In genomic region chr2:73984203-73984921, GRCh38 we compare ENCODE assay signal across 1 cellular context.
TF ChIP-seq lines count a peak whose summit lies in the region.

Gene TET3, plus strand, starts transcription at chr2:73984910. Its CDS starts 1,494 bp downstream, at chr2:73986404.

TF ChIP-seq in HepG2, 621 proteins besides CTCF, POLR2A, EP300 and RAD21 (continued from another document and continues in another):
- TF ChIP-seq ZNF775 (CRISPR knock-in tag; IDR thresholded peaks at IDR 0.05; ENCODE audit: borderline replicate concordance) (no peak), TBX2 (CRISPR knock-in tag; IDR thresholded peaks at IDR 0.05; ENCODE audit: borderline replicate concordance) (0 out of 2 replicates have a peak, but pooled peaks have one; percentile 31), ZNF33A (CRISPR knock-in tag; IDR thresholded peaks at IDR 0.05; ENCODE audit: borderline replicate concordance) (no peak), SETDB1 (CRISPR knock-in tag; IDR thresholded peaks at IDR 0.05; ENCODE audit: borderline replicate concordance) (no peak), CHCHD3 (CRISPR knock-in tag; IDR thresholded peaks at IDR 0.05) (peak; percentile 85), TERF1 (CRISPR knock-in tag; IDR thresholded peaks at IDR 0.05) (peak; percentile 90; the same call in 1 of the 2 replicates), ZNF883 (CRISPR knock-in tag; IDR thresholded peaks at IDR 0.05; ENCODE audit: not compliant biosample characterization) (peak; percentile 18), ZNF724P (CRISPR knock-in tag; IDR thresholded peaks at IDR 0.05; ENCODE audit: borderline replicate concordance) (peak; percentile 71; the same call in 1 of the 2 replicates), ATF3 (CRISPR knock-in tag; IDR thresholded peaks at IDR 0.05) (no peak), ZNF577 (CRISPR knock-in tag; IDR thresholded peaks at IDR 0.05; ENCODE audit: borderline replicate concordance, low read depth) (no peak), ZSCAN5A (CRISPR knock-in tag; IDR thresholded peaks at IDR 0.05; ENCODE audit: borderline replicate concordance) (0 out of 2 replicates have a peak, but pooled peaks have one; percentile 83), KDM2A (CRISPR knock-in tag; IDR thresholded peaks at IDR 0.05; ENCODE audit: borderline replicate concordance, low read depth) (0 out of 2 replicates have a peak, but pooled peaks have one; percentile 7), ZSCAN22 (CRISPR knock-in tag; IDR thresholded peaks at IDR 0.05) (peak; percentile 73; the same call in 1 of the 2 replicates), AKAP8 (CRISPR knock-in tag; IDR thresholded peaks at IDR 0.05) (peak; percentile 81), ZNF121 (CRISPR knock-in tag; IDR thresholded peaks at IDR 0.05) (peak; percentile 55; the same call in 1 of the 2 replicates), PHF20 (CRISPR knock-in tag; IDR thresholded peaks at IDR 0.05) (no peak; the same call in 1 of the 2 replicates), ZEB1 (IDR thresholded peaks at IDR 0.05; ENCODE audit: insufficient replicate concordance, low read depth) (no peak), ZBTB7A (CRISPR knock-in tag; IDR thresholded peaks at IDR 0.05) (0 out of 2 replicates have a peak, but pooled peaks have one; percentile 4), TCF12 (IDR thresholded peaks at IDR 0.05) (no peak), TCF12 (CRISPR knock-in tag; IDR thresholded peaks at IDR 0.05) (0 out of 2 replicates have a peak, but pooled peaks have one; percentile 18), MTA3 (CRISPR knock-in tag; IDR thresholded peaks at IDR 0.05) (no peak), NR2F6 (IDR thresholded peaks at IDR 0.05) (peak; percentile 61; the same call in 1 of the 2 replicates), NR2F6 (CRISPR knock-in tag; IDR thresholded peaks at IDR 0.05) (peak; percentile 67; the same call in 1 of the 2 replicates), PRPF4 (IDR thresholded peaks at IDR 0.05; ENCODE audit: low read depth, low read length, poor library complexity, severe bottlenecking) (no peak), E2F1 (CRISPR knock-in tag; IDR thresholded peaks at IDR 0.05) (no peak), BHLHE40 (IDR thresholded peaks at IDR 0.05; ENCODE audit: low read length) (peak; percentile 93), GPBP1L1 (CRISPR knock-in tag; IDR thresholded peaks at IDR 0.05) (no peak), FOXA1 (IDR thresholded peaks at IDR 0.05) (no peak), FOXA1 (CRISPR knock-in tag; IDR thresholded peaks at IDR 0.05) (no peak), ZNF792 (CRISPR knock-in tag; IDR thresholded peaks at IDR 0.05) (no peak), SIN3B (IDR thresholded peaks at IDR 0.05; ENCODE audit: low read length) (no peak), ZNF20 (CRISPR knock-in tag; IDR thresholded peaks at IDR 0.05) (0 out of 2 replicates have a peak, but pooled peaks have one; percentile 72), EHMT2 (IDR thresholded peaks at IDR 0.05; ENCODE audit: borderline replicate concordance, low read depth, low read length) (no peak), ZNF768 (CRISPR knock-in tag; IDR thresholded peaks at IDR 0.05) (peak; percentile 41; the same call in 1 of the 2 replicates), SOX13 (IDR thresholded peaks at IDR 0.05) (no peak), SOX13 (CRISPR knock-in tag; conservative IDR thresholded peaks at IDR 0.05 in 1 of 2, IDR thresholded peaks at IDR 0.05 in 1 of 2) (0 out of 4 replicates have a peak, but pooled peaks of 1 of the 2 experiments have one; percentile 19), GFI1 (CRISPR knock-in tag; IDR thresholded peaks at IDR 0.05; ENCODE audit: borderline replicate concordance) (peak; percentile 33; the same call in 1 of the 2 replicates), ZNF230 (CRISPR knock-in tag; IDR thresholded peaks at IDR 0.05) (no peak)
- TF ChIP-seq, protein P1, sequence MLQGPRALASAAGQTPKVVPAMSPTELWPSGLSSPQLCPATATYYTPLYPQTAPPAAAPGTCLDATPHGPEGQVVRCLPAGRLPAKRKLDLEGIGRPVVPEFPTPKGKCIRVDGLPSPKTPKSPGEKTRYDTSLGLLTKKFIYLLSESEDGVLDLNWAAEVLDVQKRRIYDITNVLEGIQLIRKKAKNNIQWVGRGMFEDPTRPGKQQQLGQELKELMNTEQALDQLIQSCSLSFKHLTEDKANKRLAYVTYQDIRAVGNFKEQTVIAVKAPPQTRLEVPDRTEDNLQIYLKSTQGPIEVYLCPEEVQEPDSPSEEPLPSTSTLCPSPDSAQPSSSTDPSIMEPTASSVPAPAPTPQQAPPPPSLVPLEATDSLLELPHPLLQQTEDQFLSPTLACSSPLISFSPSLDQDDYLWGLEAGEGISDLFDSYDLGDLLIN (CRISPR knock-in tag; IDR thresholded peaks at IDR 0.05; ENCODE audit: borderline replicate concordance): peak; percentile 66; the same call in 1 of the 2 replicates
- TF ChIP-seq, protein P2, sequence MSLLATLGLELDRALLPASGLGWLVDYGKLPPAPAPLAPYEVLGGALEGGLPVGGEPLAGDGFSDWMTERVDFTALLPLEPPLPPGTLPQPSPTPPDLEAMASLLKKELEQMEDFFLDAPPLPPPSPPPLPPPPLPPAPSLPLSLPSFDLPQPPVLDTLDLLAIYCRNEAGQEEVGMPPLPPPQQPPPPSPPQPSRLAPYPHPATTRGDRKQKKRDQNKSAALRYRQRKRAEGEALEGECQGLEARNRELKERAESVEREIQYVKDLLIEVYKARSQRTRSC (CRISPR knock-in tag; IDR thresholded peaks at IDR 0.05; ENCODE audit: low read depth): no peak; the same call in 1 of the 2 replicates
- TF ChIP-seq, protein P3, sequence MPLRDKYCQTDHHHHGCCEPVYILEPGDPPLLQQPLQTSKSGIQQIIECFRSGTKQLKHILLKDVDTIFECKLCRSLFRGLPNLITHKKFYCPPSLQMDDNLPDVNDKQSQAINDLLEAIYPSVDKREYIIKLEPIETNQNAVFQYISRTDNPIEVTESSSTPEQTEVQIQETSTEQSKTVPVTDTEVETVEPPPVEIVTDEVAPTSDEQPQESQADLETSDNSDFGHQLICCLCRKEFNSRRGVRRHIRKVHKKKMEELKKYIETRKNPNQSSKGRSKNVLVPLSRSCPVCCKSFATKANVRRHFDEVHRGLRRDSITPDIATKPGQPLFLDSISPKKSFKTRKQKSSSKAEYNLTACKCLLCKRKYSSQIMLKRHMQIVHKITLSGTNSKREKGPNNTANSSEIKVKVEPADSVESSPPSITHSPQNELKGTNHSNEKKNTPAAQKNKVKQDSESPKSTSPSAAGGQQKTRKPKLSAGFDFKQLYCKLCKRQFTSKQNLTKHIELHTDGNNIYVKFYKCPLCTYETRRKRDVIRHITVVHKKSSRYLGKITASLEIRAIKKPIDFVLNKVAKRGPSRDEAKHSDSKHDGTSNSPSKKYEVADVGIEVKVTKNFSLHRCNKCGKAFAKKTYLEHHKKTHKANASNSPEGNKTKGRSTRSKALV (CRISPR knock-in tag; IDR thresholded peaks at IDR 0.05): 0 out of 2 replicates have a peak, but pooled peaks have one; percentile 41
- TF ChIP-seq, protein P4, sequence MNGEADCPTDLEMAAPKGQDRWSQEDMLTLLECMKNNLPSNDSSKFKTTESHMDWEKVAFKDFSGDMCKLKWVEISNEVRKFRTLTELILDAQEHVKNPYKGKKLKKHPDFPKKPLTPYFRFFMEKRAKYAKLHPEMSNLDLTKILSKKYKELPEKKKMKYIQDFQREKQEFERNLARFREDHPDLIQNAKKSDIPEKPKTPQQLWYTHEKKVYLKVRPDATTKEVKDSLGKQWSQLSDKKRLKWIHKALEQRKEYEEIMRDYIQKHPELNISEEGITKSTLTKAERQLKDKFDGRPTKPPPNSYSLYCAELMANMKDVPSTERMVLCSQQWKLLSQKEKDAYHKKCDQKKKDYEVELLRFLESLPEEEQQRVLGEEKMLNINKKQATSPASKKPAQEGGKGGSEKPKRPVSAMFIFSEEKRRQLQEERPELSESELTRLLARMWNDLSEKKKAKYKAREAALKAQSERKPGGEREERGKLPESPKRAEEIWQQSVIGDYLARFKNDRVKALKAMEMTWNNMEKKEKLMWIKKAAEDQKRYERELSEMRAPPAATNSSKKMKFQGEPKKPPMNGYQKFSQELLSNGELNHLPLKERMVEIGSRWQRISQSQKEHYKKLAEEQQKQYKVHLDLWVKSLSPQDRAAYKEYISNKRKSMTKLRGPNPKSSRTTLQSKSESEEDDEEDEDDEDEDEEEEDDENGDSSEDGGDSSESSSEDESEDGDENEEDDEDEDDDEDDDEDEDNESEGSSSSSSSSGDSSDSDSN (CRISPR knock-in tag; IDR thresholded peaks at IDR 0.05): peak; percentile 89
- TF ChIP-seq, protein P5, sequence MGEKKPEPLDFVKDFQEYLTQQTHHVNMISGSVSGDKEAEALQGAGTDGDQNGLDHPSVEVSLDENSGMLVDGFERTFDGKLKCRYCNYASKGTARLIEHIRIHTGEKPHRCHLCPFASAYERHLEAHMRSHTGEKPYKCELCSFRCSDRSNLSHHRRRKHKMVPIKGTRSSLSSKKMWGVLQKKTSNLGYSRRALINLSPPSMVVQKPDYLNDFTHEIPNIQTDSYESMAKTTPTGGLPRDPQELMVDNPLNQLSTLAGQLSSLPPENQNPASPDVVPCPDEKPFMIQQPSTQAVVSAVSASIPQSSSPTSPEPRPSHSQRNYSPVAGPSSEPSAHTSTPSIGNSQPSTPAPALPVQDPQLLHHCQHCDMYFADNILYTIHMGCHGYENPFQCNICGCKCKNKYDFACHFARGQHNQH (CRISPR knock-in tag; IDR thresholded peaks at IDR 0.05): peak; percentile 29; the same call in 1 of the 2 replicates
- TF ChIP-seq, protein P6, sequence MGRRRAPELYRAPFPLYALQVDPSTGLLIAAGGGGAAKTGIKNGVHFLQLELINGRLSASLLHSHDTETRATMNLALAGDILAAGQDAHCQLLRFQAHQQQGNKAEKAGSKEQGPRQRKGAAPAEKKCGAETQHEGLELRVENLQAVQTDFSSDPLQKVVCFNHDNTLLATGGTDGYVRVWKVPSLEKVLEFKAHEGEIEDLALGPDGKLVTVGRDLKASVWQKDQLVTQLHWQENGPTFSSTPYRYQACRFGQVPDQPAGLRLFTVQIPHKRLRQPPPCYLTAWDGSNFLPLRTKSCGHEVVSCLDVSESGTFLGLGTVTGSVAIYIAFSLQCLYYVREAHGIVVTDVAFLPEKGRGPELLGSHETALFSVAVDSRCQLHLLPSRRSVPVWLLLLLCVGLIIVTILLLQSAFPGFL (CRISPR knock-in tag; IDR thresholded peaks at IDR 0.05): no peak
- TF ChIP-seq, protein P7, sequence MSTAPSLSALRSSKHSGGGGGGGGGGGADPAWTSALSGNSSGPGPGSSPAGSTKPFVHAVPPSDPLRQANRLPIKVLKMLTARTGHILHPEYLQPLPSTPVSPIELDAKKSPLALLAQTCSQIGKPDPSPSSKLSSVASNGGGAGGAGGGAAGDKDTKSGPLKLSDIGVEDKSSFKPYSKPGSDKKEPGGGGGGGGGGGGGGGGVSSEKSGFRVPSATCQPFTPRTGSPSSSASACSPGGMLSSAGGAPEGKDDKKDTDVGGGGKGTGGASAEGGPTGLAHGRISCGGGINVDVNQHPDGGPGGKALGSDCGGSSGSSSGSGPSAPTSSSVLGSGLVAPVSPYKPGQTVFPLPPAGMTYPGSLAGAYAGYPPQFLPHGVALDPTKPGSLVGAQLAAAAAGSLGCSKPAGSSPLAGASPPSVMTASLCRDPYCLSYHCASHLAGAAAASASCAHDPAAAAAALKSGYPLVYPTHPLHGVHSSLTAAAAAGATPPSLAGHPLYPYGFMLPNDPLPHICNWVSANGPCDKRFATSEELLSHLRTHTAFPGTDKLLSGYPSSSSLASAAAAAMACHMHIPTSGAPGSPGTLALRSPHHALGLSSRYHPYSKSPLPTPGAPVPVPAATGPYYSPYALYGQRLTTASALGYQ (CRISPR knock-in tag; IDR thresholded peaks at IDR 0.05): peak; percentile 59; the same call in 1 of the 2 replicates
- TF ChIP-seq, protein P8, sequence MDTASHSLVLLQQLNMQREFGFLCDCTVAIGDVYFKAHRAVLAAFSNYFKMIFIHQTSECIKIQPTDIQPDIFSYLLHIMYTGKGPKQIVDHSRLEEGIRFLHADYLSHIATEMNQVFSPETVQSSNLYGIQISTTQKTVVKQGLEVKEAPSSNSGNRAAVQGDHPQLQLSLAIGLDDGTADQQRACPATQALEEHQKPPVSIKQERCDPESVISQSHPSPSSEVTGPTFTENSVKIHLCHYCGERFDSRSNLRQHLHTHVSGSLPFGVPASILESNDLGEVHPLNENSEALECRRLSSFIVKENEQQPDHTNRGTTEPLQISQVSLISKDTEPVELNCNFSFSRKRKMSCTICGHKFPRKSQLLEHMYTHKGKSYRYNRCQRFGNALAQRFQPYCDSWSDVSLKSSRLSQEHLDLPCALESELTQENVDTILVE (CRISPR knock-in tag; IDR thresholded peaks at IDR 0.05): peak; percentile 70; the same call in 1 of the 2 replicates
